ENCODE assay signal across 8 cellular contexts in genomic region chr6:148166339-148166949, GRCh38.
A peak's percentile ranks its signal among the peaks of the same experiment; 100 is the strongest.
DNase-seq lines count a peak whose midpoint lies in the region; ATAC-seq and TF ChIP-seq lines count a peak whose summit lies in the region.

No MANE protein-coding gene starts in this region.

- H3K9me3 Mint-ChIP-seq in natural killer cell treated with Interleukin-12 subunit alpha and Interleukin-12 subunit beta and Interleukin-15 and Interleukin-18, amount 100 ng/mL, for 72 hours = no peaks in the 10 kb centered on the region
- H3K9me3 Mint-ChIP-seq in stimulated activated effector memory CD8-positive, alpha-beta T cell treated with anti-CD3 and anti-CD28 coated beads, Interleukin-12 subunit alpha, Interleukin-12 subunit beta, amount 100 ng/mL, for 72 hours = no peaks in the 10 kb centered on the region

- H3K4me3 Mint-ChIP-seq in natural killer cell treated with Interleukin-12 subunit alpha and Interleukin-12 subunit beta and Interleukin-15 and Interleukin-18, amount 100 ng/mL, for 72 hours = no peak overlapping the region
- H3K4me3 Mint-ChIP-seq in stimulated activated effector memory CD8-positive, alpha-beta T cell treated with anti-CD3 and anti-CD28 coated beads, Interleukin-12 subunit alpha, Interleukin-12 subunit beta, amount 100 ng/mL, for 72 hours = no peak overlapping the region

- H3K27ac ChIP-seq in RWPE1 = no peak overlapping the region

- peak; percentile 73 for TF ChIP-seq CTCF in RWPE1 (conservative IDR thresholded peaks at IDR 0.05; ENCODE audit: low read depth)

- POLR2A ChIA-PET in RWPE1 (lab: Yijun Ruan, JAX; ENCODE audit: low non-redundant PET) = no interaction called here

- peak; percentile 15 to 51 for DNase-seq in NCI-H2081 (lab: John Stamatoyannopoulos, UW)
- DNase-seq in NCI-H2081 treated with DMSO at 0.1 percent for 48 hours (lab: John Stamatoyannopoulos, UW) = no peak
- DNase-seq in HuH-7 (ENCODE audit: low spot score) = peak; percentile 25
- DNase-seq in RWPE1 (ENCODE audit: low spot score) = peak; percentile 38
- DNase-seq in pons (ENCODE audit: low spot score) = peak; percentile 89
- DNase-seq in natural killer cell treated with Interleukin-12 subunit alpha and Interleukin-12 subunit beta and Interleukin-15 and Interleukin-18, amount 100 ng/mL, for 72 hours (ENCODE audit: low spot score) = no peak
- DNase-seq in stimulated activated effector memory CD8-positive, alpha-beta T cell treated with anti-CD3 and anti-CD28 coated beads, Interleukin-12 subunit alpha, Interleukin-12 subunit beta, amount 100 ng/mL, for 72 hours (ENCODE audit: low spot score in 2 of 2) = no peak

- H3K27ac Mint-ChIP-seq in natural killer cell treated with Interleukin-12 subunit alpha and Interleukin-12 subunit beta and Interleukin-15 and Interleukin-18, amount 100 ng/mL, for 72 hours = no peak overlapping the region
- no peak overlapping the region for H3K27ac Mint-ChIP-seq in stimulated activated effector memory CD8-positive, alpha-beta T cell treated with anti-CD3 and anti-CD28 coated beads, Interleukin-12 subunit alpha, Interleukin-12 subunit beta, amount 100 ng/mL, for 72 hours

- ATAC-seq in esophagus mucosa = peak; percentile 47
- ATAC-seq in natural killer cell treated with Interleukin-12 subunit alpha and Interleukin-12 subunit beta and Interleukin-15 and Interleukin-18, amount 100 ng/mL, for 72 hours = no peak
- ATAC-seq in stimulated activated effector memory CD8-positive, alpha-beta T cell treated with anti-CD3 and anti-CD28 coated beads, Interleukin-12 subunit alpha, Interleukin-12 subunit beta, amount 100 ng/mL, for 72 hours = no peak

- CTCF ChIA-PET in RWPE1 (lab: Yijun Ruan, JAX) = interaction anchor here (0.6 to 1.3 kb wide), 3 partner anchors 11 to 164 kb away, joined by 3 to 5 read pairs (median 3); no protein-coding TSS in a partner anchor

- no peaks in the 10 kb centered on the region for H3K36me3 Mint-ChIP-seq in natural killer cell treated with Interleukin-12 subunit alpha and Interleukin-12 subunit beta and Interleukin-15 and Interleukin-18, amount 100 ng/mL, for 72 hours
- no peaks in the 10 kb centered on the region for H3K36me3 Mint-ChIP-seq in stimulated activated effector memory CD8-positive, alpha-beta T cell treated with anti-CD3 and anti-CD28 coated beads, Interleukin-12 subunit alpha, Interleukin-12 subunit beta, amount 100 ng/mL, for 72 hours

- peaks cover 0 to 5% of the 10 kb centered on the region in 2 donors for H3K27me3 Mint-ChIP-seq in natural killer cell treated with Interleukin-12 subunit alpha and Interleukin-12 subunit beta and Interleukin-15 and Interleukin-18, amount 100 ng/mL, for 72 hours

- no peaks in the 10 kb centered on the region for H3K4me1 Mint-ChIP-seq in natural killer cell treated with Interleukin-12 subunit alpha and Interleukin-12 subunit beta and Interleukin-15 and Interleukin-18, amount 100 ng/mL, for 72 hours (ENCODE audit: low read depth in 2 of 2)
- H3K4me1 Mint-ChIP-seq in stimulated activated effector memory CD8-positive, alpha-beta T cell treated with anti-CD3 and anti-CD28 coated beads, Interleukin-12 subunit alpha, Interleukin-12 subunit beta, amount 100 ng/mL, for 72 hours = no peaks in the 10 kb centered on the region

Comparison
In these comparisons a context has a peak if more than half of its experiments do, and no peak if none do; other contexts are left out.
1. DNase-seq: peak in NCI-H2081 (2 of 2), HuH-7 (single experiment), RWPE1 (single experiment) and pons (single experiment); none in NCI-H2081 treated with DMSO at 0.1 percent for 48 hours (single experiment), natural killer cell treated with Interleukin-12 subunit alpha and Interleukin-12 subunit beta and Interleukin-15 and Interleukin-18, amount 100 ng/mL, for 72 hours (single experiment) and stimulated activated effector memory CD8-positive, alpha-beta T cell treated with anti-CD3 and anti-CD28 coated beads, Interleukin-12 subunit alpha, Interleukin-12 subunit beta, amount 100 ng/mL, for 72 hours (0 of 2).